Comparison of ENCODE assay signal across 8 cellular contexts in the genomic region with DNA sequence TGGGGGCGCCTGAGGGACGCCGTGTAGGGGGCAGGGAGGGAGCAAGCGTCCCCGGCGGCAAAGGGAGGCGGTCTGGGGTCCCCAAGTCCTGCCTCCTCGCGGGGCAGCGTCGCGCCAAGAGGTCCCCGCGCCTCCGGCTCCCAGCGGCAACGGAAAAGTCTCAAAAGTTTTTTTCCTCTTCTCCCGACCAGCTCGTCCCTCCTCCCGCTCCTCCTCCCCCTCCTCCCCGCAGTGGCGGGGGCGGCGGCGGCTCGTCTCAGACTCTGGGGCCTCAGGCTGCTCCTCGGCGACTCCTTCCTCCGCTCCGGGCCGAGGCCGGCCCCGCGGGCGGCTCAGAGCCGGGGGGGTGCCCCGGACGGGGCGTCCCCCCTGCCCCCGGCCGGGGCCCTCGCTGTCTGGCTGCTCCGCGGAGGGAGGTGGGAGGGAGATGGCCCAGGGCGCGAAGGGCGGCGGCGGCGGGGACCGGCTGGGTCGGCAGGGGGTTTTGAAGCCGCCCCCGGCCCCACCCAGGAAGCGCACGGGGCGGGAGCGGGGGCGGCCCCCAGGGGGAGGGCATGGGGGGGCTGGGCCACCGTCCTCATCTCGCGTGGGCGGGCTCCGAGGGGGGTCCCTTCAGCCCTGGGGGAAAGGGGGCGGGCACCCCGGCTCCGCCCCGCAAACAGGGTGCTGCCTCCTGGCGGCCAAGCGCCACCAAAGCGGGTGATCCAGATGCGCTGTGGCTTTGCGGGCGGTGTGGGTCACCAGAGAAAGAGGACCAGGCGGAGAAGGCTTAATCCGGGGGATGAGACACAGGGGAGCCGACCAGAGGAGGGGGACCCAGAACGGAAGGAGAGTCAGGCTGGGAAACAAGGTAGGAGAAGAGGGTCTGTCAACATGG. TPM values are rescaled to one million over a fixed set of nuclear protein-coding genes. Genes with fewer than 3 reads are reported as not detected.
DNase-seq lines count a peak whose midpoint lies in the region; ATAC-seq and TF ChIP-seq lines count a peak whose summit lies in the region.

A gene (minus strand): TSS at position 457 of the 877 bp plus-strand sequence. CDS start 878 bp downstream, outside the sequence.

- peaks cover 6% of the 10 kb centered on the region for H3K4me1 ChIP-seq in colonic mucosa

- ATAC-seq in HG02610 (IDR thresholded peaks at IDR 0.05; ENCODE audit: unreplicated experiment) = peak; percentile 36

- peak; percentile 88 for TF ChIP-seq CTCF in GM12864 (IDR thresholded peaks at IDR 0.05; ENCODE audit: low read depth, low read length, missing control alignments)
- TF ChIP-seq CTCF in colonic mucosa (IDR thresholded peaks at IDR 0.05) = peak; percentile 76

- no peaks in the 10 kb centered on the region for H3K36me3 ChIP-seq in colonic mucosa

- H3K9ac ChIP-seq in colonic mucosa (ENCODE audit: low read depth in 2 of 2, low read length in 2 of 2) = peak within 1 kb of the TSS; percentile 73 to 77

- H3K27me3 ChIP-seq in colonic mucosa = peaks cover 7% of the 10 kb centered on the region

- H3K9me3 ChIP-seq in colonic mucosa = no peaks in the 10 kb centered on the region

- H3K4me3 ChIP-seq in GM12864 (ENCODE audit: low read depth, low read length) (peak within 1 kb of the TSS; percentile 83), colonic mucosa (peak within 1 kb of the TSS; percentile 84)

- DNase-seq in GM12864 (ENCODE audit: low read depth) = peak; percentile 71
- DNase-seq in NCI-H226 = peak; percentile 81
- DNase-seq in activated CD4-positive, alpha-beta T cell treated with anti-CD3 and anti-CD28 coated beads for 48 hours = peak; percentile 91
- DNase-seq in colonic mucosa = peak; percentile 82
- DNase-seq in left kidney (ENCODE audit: low read depth, low spot score) = peak; percentile 87
- peak; percentile 91 to 97 for DNase-seq in stimulated activated CD4-positive, alpha-beta T cell treated with anti-CD3 and anti-CD28 coated beads, Interleukin-1b, Interleukin-23, amount 100 ng/mL, for 4 hours (ENCODE audit: low read depth in 2 of 2)
- DNase-seq in NCI-H187 (lab: John Stamatoyannopoulos, UW) = no peak

- intact Hi-C loops in colonic mucosa (cut with DNase I) = no loop called here

- H3K27ac ChIP-seq in colonic mucosa = peak within 1 kb of the TSS; percentile 81

RNA-seq across cellular contexts. Expression of the gene that starts here (rescaled TPM):
- 10 to 100 TPM in 1 of 2 donors, 1 to 10 TPM in 1; 7.7 to 14.6 TPM for total RNA-seq in colonic mucosa

Comparison
In these comparisons a context has a peak if more than half of its experiments do, and no peak if none do; other contexts are left out.
1. DNase-seq: peak in GM12864 (single experiment), NCI-H226 (single experiment), activated CD4-positive, alpha-beta T cell treated with anti-CD3 and anti-CD28 coated beads for 48 hours (single experiment), colonic mucosa (single experiment), left kidney (single experiment) and stimulated activated CD4-positive, alpha-beta T cell treated with anti-CD3 and anti-CD28 coated beads, Interleukin-1b, Interleukin-23, amount 100 ng/mL, for 4 hours (2 of 2); none in NCI-H187 (0 of 2).